In genomic region chr11:75100314-75100713, GRCh38 we compare ENCODE assay signal across 9 cellular contexts. TPM values are rescaled to one million over a fixed set of nuclear protein-coding genes. Genes with fewer than 3 reads are reported as not detected.
DNase-seq lines count a peak whose midpoint lies in the region; ATAC-seq, FAIRE-seq and TF ChIP-seq lines count a peak whose summit lies in the region.
"Had no signal": no experiment of that assay in that cellular context is flagged by ENCODE, and none has a peak within 500 bp of the region (broad histone marks: within the 10 kb centered on the region; RNA-seq: fewer than 3 reads in every experiment).

No MANE protein-coding gene starts in this region.

- no peaks in the 10 kb centered on the region for H4K20me1 ChIP-seq in K562 (replicated peaks; ENCODE audit: control insufficient read depth, insufficient read depth, low read length)

- TF ChIP-seq CTCF in K562 (IDR thresholded peaks at IDR 0.05 in 2 of 3, conservative IDR thresholded peaks at IDR 0.05 in 1 of 3; ENCODE audit: insufficient read depth in 2 of 3, low read depth in 1 of 3, low read length in 3 of 3): no peak
- no peak for TF ChIP-seq CTCF in testis (IDR thresholded peaks at IDR 0.05)
- TF ChIP-seq CTCF in dorsolateral prefrontal cortex (IDR thresholded peaks at IDR 0.05 in 54 of 56, conservative IDR thresholded peaks at IDR 0.05 in 2 of 56; ENCODE audit: low read depth in 1 of 56, partially characterized antibody in 56 of 56): no peak
- TF ChIP-seq CTCF in WTC11 (IDR thresholded peaks at IDR 0.05): no peak

- H3K9me3 Mint-ChIP-seq in stimulated activated memory B cell treated with anti-CD40 and anti-IgM and Interleukin-4, amounts not matched to agents 10 μg/mL and 1 μg/mL and 100 μg/mL, for 72 hours: no peaks in the 10 kb centered on the region
- peaks cover 6% of the 10 kb centered on the region for H3K9me3 Mint-ChIP-seq in WTC11

- H3K36me3 ChIP-seq in K562 (ENCODE audit: control insufficient read depth, insufficient read depth, low read length): no peaks in the 10 kb centered on the region
- H3K36me3 ChIP-seq in testis (ENCODE audit: low read depth, missing control alignments): no peaks in the 10 kb centered on the region
- H3K36me3 ChIP-seq: heart right ventricle had no signal

- H3K27ac Mint-ChIP-seq in stimulated activated memory B cell treated with anti-CD40 and anti-IgM and Interleukin-4, amounts not matched to agents 10 μg/mL and 1 μg/mL and 100 μg/mL, for 72 hours: no peak overlapping the region
- H3K27ac Mint-ChIP-seq in WTC11: no peak overlapping the region

- DNase-seq in K562 (ENCODE audit: extremely low read depth in 1 of 4, low spot score in 3 of 4) (peak; percentile 62 to 90 (median 69)), testis (no peak), dorsolateral prefrontal cortex (no peak), WTC11 (ENCODE audit: low spot score) (no peak)
- DNase-seq: heart right ventricle had no signal

- H3K9me1 ChIP-seq in K562 (ENCODE audit: control insufficient read depth, insufficient read depth, low read length): no peaks in the 10 kb centered on the region

- WGBS in K562 (ENCODE audit: insufficient coverage, low coverage, missing lambda C conversion rate): 2% methylated on average over 3 of the region's 3 CpGs
- 32 to 49% methylated on average over 3 of the region's 3 CpGs for WGBS in testis, 2 donors

- POLR2A ChIA-PET in K562 (lab: Yijun Ruan, JAX): interaction anchor here (0.6 to 1.7 kb wide), 7 partner anchors 10 to 1631 kb away, joined by 3 to 4 read pairs (median 3); no protein-coding TSS in a partner anchor
- POLR2A ChIA-PET in WTC11 (lab: Charles Lee): no interaction called here

- peak overlapping the region; percentile 83 for H2AFZ ChIP-seq in K562 (ENCODE audit: low read depth, low read length)

- H3K27me3 ChIP-seq in K562 (ENCODE audit: control insufficient read depth in 2 of 2, insufficient read depth in 2 of 2, low read length in 2 of 2): no peaks in the 10 kb centered on the region
- H3K27me3 ChIP-seq in testis: no peaks in the 10 kb centered on the region
- H3K27me3 ChIP-seq in dorsolateral prefrontal cortex: peaks cover 0 to 16% (median 0%) of the 10 kb centered on the region in 45 donors

- H3K4me3 Mint-ChIP-seq in stimulated activated memory B cell treated with anti-CD40 and anti-IgM and Interleukin-4, amounts not matched to agents 10 μg/mL and 1 μg/mL and 100 μg/mL, for 72 hours: no peak overlapping the region
- no peak overlapping the region for H3K4me3 Mint-ChIP-seq in WTC11

- BruUV-seq in K562 (replicated peaks; lab: Mats Ljungman, UMichigan): no TSS peak

- H3K79me2 ChIP-seq in K562 (ENCODE audit: control insufficient read depth, insufficient read depth, low read length): peaks cover 60% of the 10 kb centered on the region

- H3K4me1 Mint-ChIP-seq in stimulated activated memory B cell treated with anti-CD40 and anti-IgM and Interleukin-4, amounts not matched to agents 10 μg/mL and 1 μg/mL and 100 μg/mL, for 72 hours: peaks cover 8% of the 10 kb centered on the region
- H3K4me1 Mint-ChIP-seq in WTC11: peaks cover 9% of the 10 kb centered on the region

- H3K4me1 ChIP-seq in K562 (replicated peaks in 1 of 2; ENCODE audit: control insufficient read depth in 2 of 2, insufficient read depth in 2 of 2, low read length in 2 of 2) (peaks cover 30 to 36% of the 10 kb centered on the region in 2 experiments; a peak in 4 of 5 replicates), testis (no peaks in the 10 kb centered on the region)
- H3K4me1 ChIP-seq: heart right ventricle had no signal

- H3K4me2 ChIP-seq in K562 (ENCODE audit: insufficient read depth, low read length): peak overlapping the region; percentile 86

- H3K9me3 ChIP-seq in K562 (replicated peaks; ENCODE audit: control insufficient read depth, insufficient read depth, low read depth, low read length): no peaks in the 10 kb centered on the region
- H3K9me3 ChIP-seq in testis: no peaks in the 10 kb centered on the region

- CTCF ChIA-PET in K562 (lab: Yijun Ruan, JAX; ENCODE audit: low intra/inter-chr PET ratio) (no interaction called here), WTC11 (lab: Charles Lee) (interaction anchor here (2.0 kb wide), 1 partner anchor 105 kb away, joined by 8 read pairs; no protein-coding TSS in a partner anchor)

- in situ Hi-C loops in K562 (cut with MboI): no loop called here

- peaks cover 60% of the 10 kb centered on the region for H3K27me3 Mint-ChIP-seq in stimulated activated memory B cell treated with anti-CD40 and anti-IgM and Interleukin-4, amounts not matched to agents 10 μg/mL and 1 μg/mL and 100 μg/mL, for 72 hours
- peaks cover 8% of the 10 kb centered on the region; the same call in 1 of the 2 replicates for H3K27me3 Mint-ChIP-seq in WTC11 (ENCODE audit: low read depth)

- peak in 1 of 2 experiments; percentile 17; a peak in 2 of 4 replicates for TF ChIP-seq RAD21 in K562 (CRISPR knock-in tag; conservative IDR thresholded peaks at IDR 0.05 in 1 of 2, IDR thresholded peaks at IDR 0.05 in 1 of 2)

- intact Hi-C loops in K562 (cut with micrococcal nuclease) (loop anchor here (5.0 kb wide), 1 partner anchor 42 kb away; no protein-coding TSS in a partner anchor), testis (cut with DNase I; ENCODE audit: low total_unique reads) (no loop called here), dorsolateral prefrontal cortex (cut with DNase I) (no loop called here)

- peak; percentile 86 for ATAC-seq in GM21367 (IDR thresholded peaks at IDR 0.05; ENCODE audit: unreplicated experiment)
- ATAC-seq in HG03558 (IDR thresholded peaks at IDR 0.05; ENCODE audit: extremely low read depth, unreplicated experiment): peak; percentile 94
- peak; percentile 78 for ATAC-seq in K562
- ATAC-seq in stimulated activated memory B cell treated with anti-CD40 and anti-IgM and Interleukin-4, amounts not matched to agents 10 μg/mL and 1 μg/mL and 100 μg/mL, for 72 hours: peak; percentile 98
- ATAC-seq in WTC11: no peak

- peak; percentile 94 for FAIRE-seq in K562 (lab: Jason Lieb, UNC)

- peak overlapping the region; percentile 89 for H3K27ac ChIP-seq in K562 (ENCODE audit: extremely low read depth, low read depth, low read length)
- no peak overlapping the region for H3K27ac ChIP-seq in testis
- H3K27ac ChIP-seq in dorsolateral prefrontal cortex: no peak overlapping the region
- H3K27ac ChIP-seq: heart right ventricle had no signal

- TF ChIP-seq POLR2A in K562 (conservative IDR thresholded peaks at IDR 0.05): peak; percentile 60
- no peak for TF ChIP-seq POLR2A in testis (IDR thresholded peaks at IDR 0.05)

- TF ChIP-seq EP300 in K562 (IDR thresholded peaks at IDR 0.05; ENCODE audit: low read length): peak; percentile 73

- H3K36me3 Mint-ChIP-seq in stimulated activated memory B cell treated with anti-CD40 and anti-IgM and Interleukin-4, amounts not matched to agents 10 μg/mL and 1 μg/mL and 100 μg/mL, for 72 hours: no peaks in the 10 kb centered on the region
- H3K36me3 Mint-ChIP-seq in WTC11: peaks cover 6% of the 10 kb centered on the region; the same call in 1 of the 2 replicates

- H3K9ac ChIP-seq in K562 (ENCODE audit: insufficient read depth in 1 of 2, low read depth in 2 of 2, low read length in 2 of 2): peak overlapping the region; percentile 33 to 76; a peak in 3 of 4 replicates

- H3K4me3 ChIP-seq in GM08714 (ENCODE audit: low read length): peak overlapping the region; percentile 14; the same call in 1 of the 2 replicates
- H3K4me3 ChIP-seq in K562: peak overlapping the region; percentile 40
- H3K4me3 ChIP-seq in testis: no peak overlapping the region
- no peak overlapping the region for H3K4me3 ChIP-seq in dorsolateral prefrontal cortex
- H3K4me3 ChIP-seq: heart right ventricle had no signal

RNA-seq across cellular contexts. Expression of gene OR2AT4, which starts 3.6 kb away (rescaled TPM):
- total RNA-seq in K562 (2011; cell fraction: chromatin; rRNA removed; ENCODE audit: low replicate concordance): 10.3 and 25.0 TPM in 2 replicates
- total RNA-seq in K562 (2011; cell fraction: nucleolus; rRNA removed): 3.0 and 4.3 TPM in 2 replicates
- total RNA-seq in K562 (2011; cell fraction: nucleoplasm; rRNA removed): 25.1 and 45.6 TPM in 2 replicates
- total RNA-seq in K562 (2014; rRNA removed) (0.86 and 0.90 TPM in 2 replicates), K562 (2014; rRNA removed; fragmentation: Illumina TruSeq; extraction: Trizol) (2.3 and 2.8 TPM in 2 replicates), K562 (2015; rRNA removed; fragmentation: Illumina TruSeq; extraction: Trizol) (2.2 and 2.4 TPM in 2 replicates), K562 (2021) (1.6 and 2.3 TPM in 2 replicates), testis (under 1 TPM; 0.94 to 0.99 TPM), dorsolateral prefrontal cortex (under 1 TPM in 11 of 120 experiments, not detected in 109; 0.06 to 0.32 (median 0.09) TPM), WTC11 (2021) (0.02 TPM in 1 of 3 replicates, not detected in the others)
- polyA plus RNA-seq in K562 (2011; rRNA removed) (1.8 and 1.9 TPM in 2 replicates), K562 (2014; fragmentation: Illumina TruSeq; extraction: Trizol) (3.0 and 3.1 TPM in 2 replicates), K562 (2014; fragmentation: Nextera tagmentation; extraction: Ambion mirVana) (1 to 10 TPM; 1.7 to 2.0 TPM), K562 (2014; rRNA removed) (1.5 and 1.9 TPM in 2 replicates), testis (ENCODE audit: insufficient read depth, low read depth, low replicate concordance) (0.04 TPM)
- 1.7 and 3.0 TPM in 2 replicates for polyA plus RNA-seq in K562 (2011; cell fraction: cytosol; rRNA removed)
- 4.8 and 11.5 TPM in 2 replicates for polyA plus RNA-seq in K562 (2011; cell fraction: nucleus; rRNA removed)
- 2.0 and 2.5 TPM in 2 replicates for polyA plus RNA-seq in K562 (2012)
- 4.9 and 9.8 TPM in 2 replicates for polyA minus RNA-seq in K562 (2011; rRNA and poly(A)+ RNA removed)
- 0.36 and 1.5 TPM in 2 replicates for polyA minus RNA-seq in K562 (2011; cell fraction: cytosol; rRNA and poly(A)+ RNA removed)
- 3.2 and 5.7 TPM in 2 replicates for polyA minus RNA-seq in K562 (2011; cell fraction: nucleus; rRNA and poly(A)+ RNA removed)
- total RNA-seq: heart right ventricle had no signal
- polyA plus RNA-seq: heart right ventricle had no signal

RNA-seq across cellular contexts. Expression of gene SLCO2B1, which starts 50.6 kb away (rescaled TPM):
- total RNA-seq in K562 (2011; cell fraction: chromatin; rRNA removed; ENCODE audit: low replicate concordance): 25.3 and 26.7 TPM in 2 replicates
- 13.2 and 14.5 TPM in 2 replicates for total RNA-seq in K562 (2011; cell fraction: nucleolus; rRNA removed)
- 14.8 and 19.4 TPM in 2 replicates for total RNA-seq in K562 (2011; cell fraction: nucleoplasm; rRNA removed)
- total RNA-seq in K562 (2014; rRNA removed) (6.2 and 7.5 TPM in 2 replicates), K562 (2014; rRNA removed; fragmentation: Illumina TruSeq; extraction: Trizol) (8.5 and 9.2 TPM in 2 replicates), K562 (2015; rRNA removed; fragmentation: Illumina TruSeq; extraction: Trizol) (13.8 and 14.7 TPM in 2 replicates), K562 (2021) (11.6 and 13.1 TPM in 2 replicates), testis (10 to 100 TPM; 33.2 to 46.2 TPM), dorsolateral prefrontal cortex (100 to 1,000 TPM in 26 of 120 experiments, 10 to 100 TPM in 94; 29.6 to 176 (median 79.8) TPM), WTC11 (2021) (0.57 to 0.92 TPM (median 0.60 TPM) in 3 replicates)
- polyA plus RNA-seq in K562 (2011; rRNA removed) (2.8 and 4.7 TPM in 2 replicates), K562 (2014; fragmentation: Illumina TruSeq; extraction: Trizol) (11.3 and 12.3 TPM in 2 replicates), K562 (2014; fragmentation: Nextera tagmentation; extraction: Ambion mirVana) (1 to 10 TPM in 1 of 2 experiments, under 1 TPM in 1; 0.70 to 1.8 TPM), K562 (2014; rRNA removed) (7.6 and 12.9 TPM in 2 replicates), testis (ENCODE audit: insufficient read depth, low read depth, low replicate concordance) (18.2 TPM)
- 1.4 and 4.9 TPM in 2 replicates for polyA plus RNA-seq in K562 (2011; cell fraction: cytosol; rRNA removed)
- polyA plus RNA-seq in K562 (2011; cell fraction: nucleus; rRNA removed): 5.4 and 17.4 TPM in 2 replicates
- 17.0 and 18.1 TPM in 2 replicates for polyA plus RNA-seq in K562 (2012)
- polyA minus RNA-seq in K562 (2011; rRNA and poly(A)+ RNA removed): 4.3 and 5.0 TPM in 2 replicates
- 3.2 and 5.4 TPM in 2 replicates for polyA minus RNA-seq in K562 (2011; cell fraction: cytosol; rRNA and poly(A)+ RNA removed)
- polyA minus RNA-seq in K562 (2011; cell fraction: nucleus; rRNA and poly(A)+ RNA removed): 7.4 and 8.1 TPM in 2 replicates

Comparison
In these comparisons a context has a peak if more than half of its experiments do, and no peak if none do; other contexts are left out.
1. H3K4me3 ChIP-seq: peak in GM08714 (single experiment) and K562 (single experiment); none in testis (0 of 2) and dorsolateral prefrontal cortex (0 of 59).
2. DNase-seq: peak in K562 (4 of 4); none in testis (single experiment), dorsolateral prefrontal cortex (0 of 10) and WTC11 (single experiment).